ENCODE assay signal across 1 cellular context in the genomic region with DNA sequence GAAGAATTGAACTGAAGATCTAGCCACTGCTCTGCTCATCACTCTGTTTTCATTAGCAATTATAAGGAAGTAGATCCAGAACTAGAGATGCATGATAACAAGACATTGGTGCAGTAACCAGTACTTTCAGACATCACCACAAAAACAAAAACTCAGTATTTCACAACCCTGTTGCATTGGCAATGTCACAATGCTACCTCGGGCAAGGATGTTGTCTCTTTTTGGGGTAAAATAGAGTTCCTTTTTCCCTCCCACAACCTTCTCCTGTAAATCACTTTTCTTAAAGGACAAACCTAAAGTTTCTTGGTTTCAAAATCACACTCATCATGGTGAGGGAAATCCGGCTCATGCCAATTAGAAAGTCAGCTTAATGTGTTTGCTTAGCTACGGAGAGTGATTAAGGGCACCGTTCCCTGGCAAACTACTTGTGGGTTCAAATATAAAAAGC.
TF ChIP-seq lines count a peak whose summit lies in the region.

No MANE protein-coding gene starts in this region.

TF ChIP-seq in GM12878, 131 proteins besides CTCF, POLR2A, EP300 and RAD21 (continued from another document):
- TF ChIP-seq, protein P1, sequence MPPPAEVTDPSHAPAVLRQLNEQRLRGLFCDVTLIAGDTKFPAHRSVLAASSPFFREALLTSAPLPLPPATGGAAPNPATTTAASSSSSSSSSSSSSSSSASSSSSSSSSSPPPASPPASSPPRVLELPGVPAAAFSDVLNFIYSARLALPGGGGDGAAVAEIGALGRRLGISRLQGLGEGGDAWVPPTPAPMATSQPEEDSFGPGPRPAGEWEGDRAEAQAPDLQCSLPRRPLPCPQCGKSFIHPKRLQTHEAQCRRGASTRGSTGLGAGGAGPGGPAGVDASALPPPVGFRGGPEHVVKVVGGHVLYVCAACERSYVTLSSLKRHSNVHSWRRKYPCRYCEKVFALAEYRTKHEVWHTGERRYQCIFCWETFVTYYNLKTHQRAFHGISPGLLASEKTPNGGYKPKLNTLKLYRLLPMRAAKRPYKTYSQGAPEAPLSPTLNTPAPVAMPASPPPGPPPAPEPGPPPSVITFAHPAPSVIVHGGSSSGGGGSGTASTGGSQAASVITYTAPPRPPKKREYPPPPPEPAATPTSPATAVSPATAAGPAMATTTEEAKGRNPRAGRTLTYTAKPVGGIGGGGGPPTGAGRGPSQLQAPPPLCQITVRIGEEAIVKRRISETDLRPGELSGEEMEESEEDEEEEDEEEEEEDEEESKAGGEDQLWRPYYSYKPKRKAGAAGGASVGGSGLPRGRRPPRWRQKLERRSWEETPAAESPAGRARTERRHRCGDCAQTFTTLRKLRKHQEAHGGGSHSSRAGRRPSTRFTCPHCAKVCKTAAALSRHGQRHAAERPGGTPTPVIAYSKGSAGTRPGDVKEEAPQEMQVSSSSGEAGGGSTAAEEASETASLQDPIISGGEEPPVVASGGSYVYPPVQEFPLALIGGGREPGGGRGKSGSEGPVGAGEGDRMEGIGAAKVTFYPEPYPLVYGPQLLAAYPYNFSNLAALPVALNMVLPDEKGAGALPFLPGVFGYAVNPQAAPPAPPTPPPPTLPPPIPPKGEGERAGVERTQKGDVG (CRISPR knock-in tag; IDR thresholded peaks at IDR 0.05), result no peak
- TF ChIP-seq, protein P2, sequence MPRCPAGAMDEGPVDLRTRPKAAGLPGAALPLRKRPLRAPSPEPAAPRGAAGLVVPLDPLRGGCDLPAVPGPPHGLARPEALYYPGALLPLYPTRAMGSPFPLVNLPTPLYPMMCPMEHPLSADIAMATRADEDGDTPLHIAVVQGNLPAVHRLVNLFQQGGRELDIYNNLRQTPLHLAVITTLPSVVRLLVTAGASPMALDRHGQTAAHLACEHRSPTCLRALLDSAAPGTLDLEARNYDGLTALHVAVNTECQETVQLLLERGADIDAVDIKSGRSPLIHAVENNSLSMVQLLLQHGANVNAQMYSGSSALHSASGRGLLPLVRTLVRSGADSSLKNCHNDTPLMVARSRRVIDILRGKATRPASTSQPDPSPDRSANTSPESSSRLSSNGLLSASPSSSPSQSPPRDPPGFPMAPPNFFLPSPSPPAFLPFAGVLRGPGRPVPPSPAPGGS (IDR thresholded peaks at IDR 0.05; ENCODE audit: borderline replicate concordance, insufficient read depth, low read depth, low read length, poor library complexity, severe bottlenecking), result no peak
- TF ChIP-seq SPI1 (IDR thresholded peaks at IDR 0.05; ENCODE audit: borderline replicate concordance, insufficient read depth, low read depth, low read length) (peak; percentile 47), NFYA (IDR thresholded peaks at IDR 0.05; ENCODE audit: borderline replicate concordance, low read depth, low read length) (no peak), SMAD1 (IDR thresholded peaks at IDR 0.05; ENCODE audit: low read depth, partially characterized antibody) (no peak)
TF ChIP-seq in GM12878: peak in this region for 24.
